ENCODE assay signal across 29 cellular contexts in genomic region chr11:95542868-95543551, GRCh38.
"Had no signal": no experiment of that assay in that cellular context is flagged by ENCODE, and none has a peak within 500 bp of the region (broad histone marks: within the 10 kb centered on the region; RNA-seq: fewer than 3 reads in every experiment).

No MANE protein-coding gene starts in this region.

- H3K27me3 Mint-ChIP-seq: activated CD4-positive, alpha-beta T cell treated with anti-CD3 and anti-CD28 coated beads, Interleukin-2, amount 10 ng/mL, durations not matched to agents 24 days and 14 days had no signal

- H3K4me3 Mint-ChIP-seq: activated CD4-positive, alpha-beta T cell treated with anti-CD3 and anti-CD28 coated beads, Interleukin-2, amount 10 ng/mL, durations not matched to agents 24 days and 14 days; activated CD8-positive, alpha-beta T cell treated with anti-CD3 and anti-CD28 coated beads, Interleukin-2, amount 10 ng/mL, durations not matched to agents 7 days and 5 days; activated naive CD4-positive, alpha-beta T cell treated with anti-CD3 and anti-CD28 coated beads for 36 hours; activated T-cell treated with anti-CD3 and anti-CD28 coated beads, Interleukin-2, amount 50 U/mL, for 4 hours; activated T-helper 1 cell treated with anti-CD3 and anti-CD28 coated beads, Interleukin-12 subunit alpha, Interleukin-12 subunit beta, Interleukin-2, Interleukin-4 antibody, amounts not matched to agents 30 ng/mL and 10 ng/mL and 1 ng/mL, durations not matched to agents 14 hours and 24 hours and 36 hours had no signal

- FAIRE-seq: astrocyte had no signal

- DNase-seq: activated CD4-positive, alpha-beta T cell treated with anti-CD3 and anti-CD28 coated beads, Interleukin-2, amount 10 ng/mL, durations not matched to agents 24 days and 14 days; activated CD4-positive, alpha-beta T cell treated with anti-CD3 and anti-CD28 coated beads, Interleukin-2, amount 50 U/mL, for 4 hours; activated CD8-positive, alpha-beta memory T cell treated with anti-CD3 and anti-CD28 coated beads, Interleukin-2, amount 50 U/mL, for 4 hours; activated CD8-positive, alpha-beta T cell treated with anti-CD3 and anti-CD28 coated beads, Interleukin-2, amount 10 ng/mL, durations not matched to agents 7 days and 5 days; activated gamma-delta T cell treated with Interleukin-2 at 50 U/mL for 16 hours; activated naive CD4-positive, alpha-beta T cell treated with anti-CD3 and anti-CD28 coated beads for 36 hours; activated T-cell treated with anti-CD3 and anti-CD28 coated beads for 4 hours; activated T-cell treated with anti-CD3 and anti-CD28 coated beads, Interleukin-2, amount 50 U/mL, for 4 hours; adrenal gland; body of pancreas; central memory CD4-positive, alpha-beta T cell; Karpas-422; KBM-7; NCI-H1105; NCI-H1417 treated with DMSO at 0.1 percent for 48 hours; NCI-H187 treated with DMSO at 0.1 percent for 48 hours; NCI-H2081; NCI-H226; NCI-H524 treated with DMSO at 0.1 percent for 48 hours; PC-9; Right ventricle myocardium superior; SW 1271; T-helper 1 cell; T-helper 2 cell; T-helper 9 cell had no signal

- H3K27ac Mint-ChIP-seq: activated CD4-positive, alpha-beta T cell treated with anti-CD3 and anti-CD28 coated beads, Interleukin-2, amount 10 ng/mL, durations not matched to agents 24 days and 14 days; activated CD8-positive, alpha-beta T cell treated with anti-CD3 and anti-CD28 coated beads, Interleukin-2, amount 10 ng/mL, durations not matched to agents 7 days and 5 days; activated naive CD4-positive, alpha-beta T cell treated with anti-CD3 and anti-CD28 coated beads for 36 hours; activated naive CD4-positive, alpha-beta T cell treated with anti-CD3 and anti-CD28 coated beads, Interleukin-2, amount 50 U/mL, for 72 hours; activated T-helper 1 cell treated with anti-CD3 and anti-CD28 coated beads, Interleukin-12 subunit alpha, Interleukin-12 subunit beta, Interleukin-2, Interleukin-4 antibody, amounts not matched to agents 30 ng/mL and 10 ng/mL and 1 ng/mL, durations not matched to agents 14 hours and 24 hours and 36 hours had no signal

- H3K4me3 ChIP-seq: adrenal gland, body of pancreas, breast epithelium, PC-9 had no signal

- H3K9me3 Mint-ChIP-seq: activated naive CD4-positive, alpha-beta T cell treated with anti-CD3 and anti-CD28 coated beads for 36 hours; activated T-cell treated with anti-CD3 and anti-CD28 coated beads, Interleukin-2, amount 50 U/mL, for 4 hours had no signal

- H3K27ac ChIP-seq: adrenal gland, body of pancreas, breast epithelium, PC-9 had no signal

- H3K36me3 ChIP-seq: adrenal gland, breast epithelium had no signal

- H3K27me3 ChIP-seq: adrenal gland, body of pancreas, breast epithelium had no signal

- H3K9me3 ChIP-seq: adrenal gland, body of pancreas, breast epithelium had no signal

- H3K4me1 ChIP-seq: adrenal gland, body of pancreas, breast epithelium had no signal
